15 cellular contexts compared by ENCODE assay signal in the genomic region with DNA sequence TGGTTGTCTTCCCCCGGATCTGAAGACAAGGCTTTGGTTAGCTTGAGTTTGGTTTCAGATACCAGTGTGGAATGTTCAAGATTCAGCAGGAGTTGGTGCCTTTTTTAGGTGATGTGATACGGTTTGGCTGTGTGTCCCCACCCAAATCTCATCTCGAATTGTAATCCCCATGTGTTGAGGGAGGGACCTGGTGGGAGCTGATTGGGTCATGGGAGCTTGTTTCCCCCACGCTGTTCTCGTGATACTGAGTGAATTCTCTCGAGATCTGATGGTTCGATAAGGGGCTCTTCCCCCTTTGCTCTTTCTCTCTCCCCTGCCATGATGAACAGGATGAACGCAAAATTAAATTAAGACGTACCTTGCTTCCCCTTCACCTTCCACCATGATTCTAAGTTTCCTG. TPM values are rescaled to one million over a fixed set of nuclear protein-coding genes. Genes with fewer than 3 reads are reported as not detected.
DNase-seq lines count a peak whose midpoint lies in the region; TF ChIP-seq lines count a peak whose summit lies in the region.
"Had no signal": no experiment of that assay in that cellular context is flagged by ENCODE, and none has a peak within 500 bp of the region (broad histone marks: within the 10 kb centered on the region; RNA-seq: fewer than 3 reads in every experiment).

No MANE protein-coding gene starts in this region.

- H3K9ac ChIP-seq in mesendoderm (ENCODE audit: low read length), result no peak overlapping the region
- H3K9ac ChIP-seq: BLaER1 had no signal

- no peaks in the 10 kb centered on the region for H3K79me2 ChIP-seq in mesendoderm (ENCODE audit: control insufficient read depth, insufficient read depth, low read length)

- no peak overlapping the region for H3K27ac ChIP-seq in coronary artery
- no peak overlapping the region for H3K27ac ChIP-seq in mesendoderm (ENCODE audit: low read depth, low read length)
- H3K27ac ChIP-seq: BLaER1, HL-60 had no signal

- no peak overlapping the region for H3K4me2 ChIP-seq in mesendoderm (ENCODE audit: low read length)
- H3K4me2 ChIP-seq: BLaER1 had no signal

- H4K5ac ChIP-seq in mesendoderm (ENCODE audit: low read length), result no peak overlapping the region

- no peak overlapping the region for H3K56ac ChIP-seq in mesendoderm (ENCODE audit: low read length)

- no peak overlapping the region for H2BK120ac ChIP-seq in mesendoderm (ENCODE audit: low read depth, low read length)

- no peak overlapping the region for H2BK5ac ChIP-seq in mesendoderm (ENCODE audit: low read length)

- H3K4me3 ChIP-seq in coronary artery (no peak overlapping the region), mesendoderm (ENCODE audit: low read length) (no peak overlapping the region)
- H3K4me3 ChIP-seq: BLaER1 had no signal

- no peak for TF ChIP-seq CTCF in coronary artery (IDR thresholded peaks at IDR 0.05)

- H3K79me1 ChIP-seq in mesendoderm (ENCODE audit: low read length), result no peaks in the 10 kb centered on the region

- no CpG with 5 or more reads among the region's 9 CpGs for WGBS in mesendoderm (ENCODE audit: extremely low coverage, insufficient coverage, low lambda C conversion rate)

- no peak overlapping the region for H2AK5ac ChIP-seq in mesendoderm (ENCODE audit: low read length)

- no peak overlapping the region for H3K18ac ChIP-seq in mesendoderm (ENCODE audit: low read length)

- H3K4me1 ChIP-seq in mesendoderm (ENCODE audit: control insufficient read depth, low read depth, low read length), result no peaks in the 10 kb centered on the region
- H3K4me1 ChIP-seq: Caco-2 had no signal

- no peak overlapping the region for H2BK15ac ChIP-seq in mesendoderm (replicated peaks; ENCODE audit: low read depth)

- no peak overlapping the region for H3K4ac ChIP-seq in mesendoderm (ENCODE audit: low read depth, low read length)

- no peak overlapping the region for H4K8ac ChIP-seq in mesendoderm (ENCODE audit: low read depth, low read length)

- H3K36me3 ChIP-seq in mesendoderm (ENCODE audit: control insufficient read depth, insufficient read depth, low read length), result no peaks in the 10 kb centered on the region
- H3K36me3 ChIP-seq: BLaER1 had no signal

- no peak overlapping the region for H3K23ac ChIP-seq in mesendoderm (ENCODE audit: low read length)

- DNase-seq in activated CD8-positive, alpha-beta memory T cell treated with anti-CD3 and anti-CD28 coated beads for 24 hours, result peak; percentile 32
- DNase-seq in activated CD8-positive, alpha-beta memory T cell treated with anti-CD3 and anti-CD28 coated beads, Interleukin-2, amount 50 U/mL, for 4 hours, result no peak
- peak; percentile 17 for DNase-seq in coronary artery (ENCODE audit: low spot score)
- peak; percentile 51 for DNase-seq in mesendoderm
- DNase-seq in NCI-H510A (lab: John Stamatoyannopoulos, UW), result no peak
- no peak for DNase-seq in GM03348 (ENCODE audit: low spot score)
- no peak for DNase-seq in stimulated activated CD4-positive, alpha-beta T cell treated with anti-CD3 and anti-CD28 coated beads, Interleukin-4, amount 100 ng/mL, for 24 hours
- DNase-seq: 8988T; AML-193; Caco-2; CD8-positive, alpha-beta memory T cell; DND-41; GDM1 had no signal

- H3K27me3 ChIP-seq in mesendoderm (ENCODE audit: insufficient read depth, low read length, poor library complexity), result no peaks in the 10 kb centered on the region
- H3K27me3 ChIP-seq: BLaER1 had no signal

RNA-seq across cellular contexts. Expression of gene PDCD1, which starts 21.5 kb away (rescaled TPM):
- 0.87 TPM for polyA plus RNA-seq in mesendoderm (2013, experiment 1 of 2)
- 0.78 TPM for polyA plus RNA-seq in mesendoderm (2013, experiment 2 of 2)

RNA-seq across cellular contexts. Expression of gene NEU4, which starts 28.2 kb away (rescaled TPM):
- 0.04 TPM for polyA plus RNA-seq in mesendoderm (2013, experiment 1 of 2)
- 0.04 TPM for polyA plus RNA-seq in mesendoderm (2013, experiment 2 of 2)
- polyA plus RNA-seq: CD8-positive, alpha-beta memory T cell had no signal

RNA-seq across cellular contexts. Expression of gene RTP5, which starts 32.3 kb away (rescaled TPM):
- not detected for polyA plus RNA-seq in mesendoderm (2013, experiment 1 of 2)
- not detected for polyA plus RNA-seq in mesendoderm (2013, experiment 2 of 2)

Comparison
In these comparisons a context has a peak if more than half of its experiments do, and no peak if none do; other contexts are left out.
1. DNase-seq: peak in activated CD8-positive, alpha-beta memory T cell treated with anti-CD3 and anti-CD28 coated beads for 24 hours (single experiment), coronary artery (single experiment) and mesendoderm (single experiment); none in activated CD8-positive, alpha-beta memory T cell treated with anti-CD3 and anti-CD28 coated beads, Interleukin-2, amount 50 U/mL, for 4 hours (single experiment), NCI-H510A (single experiment), GM03348 (single experiment) and stimulated activated CD4-positive, alpha-beta T cell treated with anti-CD3 and anti-CD28 coated beads, Interleukin-4, amount 100 ng/mL, for 24 hours (single experiment).